ENCODE assay signal across 9 cellular contexts in genomic region chrX:153944140-153944799, GRCh38. TPM values are rescaled to one million over a fixed set of nuclear protein-coding genes. Genes with fewer than 3 reads are reported as not detected.
DNase-seq lines count a peak whose midpoint lies in the region; ATAC-seq and TF ChIP-seq lines count a peak whose summit lies in the region.
"Had no signal": no experiment of that assay in that cellular context is flagged by ENCODE, and none has a peak within 500 bp of the region (broad histone marks: within the 10 kb centered on the region; RNA-seq: fewer than 3 reads in every experiment).

Gene RENBP (minus strand): TSS chrX:153944643. CDS start chrX:153944610, 33 bp downstream.

- H3K4me1 Mint-ChIP-seq in WTC11 (peaks cover 24% of the 10 kb centered on the region), neural progenitor cell (peaks cover 27% of the 10 kb centered on the region)

- peaks cover 18% of the 10 kb centered on the region for H3F3A ChIP-seq in neural progenitor cell (ENCODE audit: low read depth)

- no peaks in the 10 kb centered on the region for H3K9me3 Mint-ChIP-seq in WTC11
- no peaks in the 10 kb centered on the region for H3K9me3 Mint-ChIP-seq in neural progenitor cell

- H2AFZ ChIP-seq in neural progenitor cell (replicated peaks) = no peak within 1 kb of the TSS

- CTCF ChIA-PET in WTC11 (lab: Charles Lee) = interaction anchor here (1.0 to 7.3 kb wide), 5 partner anchors 8 to 60 kb away, joined by 3 to 116 read pairs (median 3); partner anchors contain the start of gene ARHGAP4

- POLR2A ChIA-PET in WTC11 (lab: Charles Lee) = interaction anchor here (0.6 to 1.4 kb wide), 2 partner anchors 8 to 16 kb away, joined by 4 to 8 read pairs; no protein-coding TSS in a partner anchor

- H3K4me3 ChIP-seq in fibroblast of villous mesenchyme (ENCODE audit: low read depth, low read length) (peak within 1 kb of the TSS; percentile 35), neural progenitor cell (peak within 1 kb of the TSS; percentile 17)

- H3K4me3 Mint-ChIP-seq in WTC11 (peak within 1 kb of the TSS; percentile 56), neural progenitor cell (peak within 1 kb of the TSS; percentile 71)

- ATAC-seq in HG02759 (IDR thresholded peaks at IDR 0.05; ENCODE audit: unreplicated experiment) (peak; percentile 47), WTC11 (peak; percentile 24), GM21360 (IDR thresholded peaks at IDR 0.05; ENCODE audit: unreplicated experiment) (no peak)

- no peak within 1 kb of the TSS for H3K27ac ChIP-seq in neural progenitor cell
- H3K27ac ChIP-seq: KMS-11 had no signal

- H3K4me2 ChIP-seq in neural progenitor cell = peak within 1 kb of the TSS; percentile 64
- H3K4me2 ChIP-seq: KMS-11 had no signal

- H3K27ac Mint-ChIP-seq in WTC11 (no peak within 1 kb of the TSS), neural progenitor cell (no peak within 1 kb of the TSS)

- H3K79me2 ChIP-seq in neural progenitor cell (ENCODE audit: low read depth) = no peaks in the 10 kb centered on the region

- H3K36me3 Mint-ChIP-seq in WTC11 (no peaks in the 10 kb centered on the region), neural progenitor cell (peaks cover 4% of the 10 kb centered on the region)

- no peaks in the 10 kb centered on the region for H3K9me3 ChIP-seq in neural progenitor cell (ENCODE audit: low read depth)

- no peak within 1 kb of the TSS for H3K9ac ChIP-seq in neural progenitor cell
- H3K9ac ChIP-seq: KMS-11 had no signal

- H3K27me3 Mint-ChIP-seq in WTC11 (ENCODE audit: low read depth) (no peaks in the 10 kb centered on the region), neural progenitor cell (ENCODE audit: insufficient read depth, low read depth) (peaks cover 5% of the 10 kb centered on the region)

- H3K36me3 ChIP-seq in neural progenitor cell = no peaks in the 10 kb centered on the region

- in situ Hi-C loops in ACHN (cut with HindIII; ENCODE audit: low pct_ligation_motif_present, low pct_unique_long_range_greater_than_20kb, low sequenced_read_pairs) = no loop called here

- H3K4me1 ChIP-seq in neural progenitor cell = peaks cover 6% of the 10 kb centered on the region

- H3K27me3 ChIP-seq in neural progenitor cell = no peaks in the 10 kb centered on the region

- TF ChIP-seq CTCF in WTC11 (IDR thresholded peaks at IDR 0.05) (no peak), fibroblast of villous mesenchyme (IDR thresholded peaks at IDR 0.05; ENCODE audit: insufficient read depth, low read depth, low read length) (no peak), neural progenitor cell (IDR thresholded peaks at IDR 0.05) (no peak)

- no peaks in the 10 kb centered on the region for H4K20me1 ChIP-seq in neural progenitor cell (ENCODE audit: low read depth)

- peak; percentile 57 for DNase-seq in WTC11 (ENCODE audit: low spot score)
- DNase-seq in fibroblast of villous mesenchyme (ENCODE audit: low read depth) = no peak
- DNase-seq in neural progenitor cell (ENCODE audit: low spot score) = peak; percentile 76
- DNase-seq in DMS153 (lab: John Stamatoyannopoulos, UW) = no peak
- DNase-seq in AG20443 (ENCODE audit: low spot score) = no peak
- DNase-seq in ACHN = no peak

TF ChIP-seq in WTC11, 78 proteins besides CTCF, POLR2A, EP300 and RAD21:
- peak; percentile 75; the same call in 1 of the 2 replicates for TF ChIP-seq ZNF263 (CRISPR knock-in tag; IDR thresholded peaks at IDR 0.05; ENCODE audit: low read depth)
- peak; percentile 60 for TF ChIP-seq USF2 (CRISPR knock-in tag; IDR thresholded peaks at IDR 0.05)
- TF ChIP-seq SMAD3 (CRISPR knock-in tag; IDR thresholded peaks at IDR 0.05; ENCODE audit: borderline replicate concordance) = no peak
- TF ChIP-seq USF1 (CRISPR knock-in tag; IDR thresholded peaks at IDR 0.05) = peak; percentile 58; the same call in 1 of the 2 replicates
- no peak for TF ChIP-seq ZBTB21 (CRISPR knock-in tag; IDR thresholded peaks at IDR 0.05; ENCODE audit: borderline replicate concordance)
- no peak for TF ChIP-seq ZNF671 (CRISPR knock-in tag; IDR thresholded peaks at IDR 0.05)
- no peak for TF ChIP-seq PRDM15 (CRISPR knock-in tag; IDR thresholded peaks at IDR 0.05)

RNA-seq across cellular contexts. Expression of gene RENBP, which starts in this region (rescaled TPM):
- total RNA-seq in WTC11 (2021) (14.0 to 18.6 TPM (median 16.2 TPM) in 3 replicates), fibroblast of villous mesenchyme (4.3 and 12.6 TPM in 2 replicates), neural progenitor cell (ENCODE audit: low replicate concordance) (5.4 and 9.3 TPM in 2 replicates)

Comparison
In these comparisons a context has a peak if more than half of its experiments do, and no peak if none do; other contexts are left out.
1. DNase-seq: peak in WTC11 (single experiment) and neural progenitor cell (single experiment); none in fibroblast of villous mesenchyme (single experiment), DMS153 (single experiment), AG20443 (single experiment) and ACHN (single experiment).